In genomic region chr21:41460578-41461527, GRCh38 we compare ENCODE assay signal across 1 cellular context.
TF ChIP-seq lines count a peak whose summit lies in the region.

No MANE protein-coding gene starts in this region.

TF ChIP-seq in GM12878, 131 proteins besides CTCF, POLR2A, EP300 and RAD21 (continued from another document and continues in another):
- TF ChIP-seq MLLT1 (IDR thresholded peaks at IDR 0.05) = no peak
- 0 out of 2 replicates have a peak, but pooled peaks have one; percentile 7 for TF ChIP-seq SMAD5 (IDR thresholded peaks at IDR 0.05; ENCODE audit: low read depth)
- TF ChIP-seq NRF1 (conservative IDR thresholded peaks at IDR 0.05; ENCODE audit: low read depth, low read length) = no peak
- no peak for TF ChIP-seq BRCA1 (IDR thresholded peaks at IDR 0.05; ENCODE audit: low read depth, low read length)
- no peak for TF ChIP-seq NFIC (IDR thresholded peaks at IDR 0.05; ENCODE audit: low read depth, low read length)
- TF ChIP-seq IRF4 (IDR thresholded peaks at IDR 0.05; ENCODE audit: low read depth, low read length) = 0 out of 2 replicates have a peak, but pooled peaks have one; percentile 18
- peak; percentile 49; the same call in 1 of the 2 replicates for TF ChIP-seq POLR2AphosphoS2 (IDR thresholded peaks at IDR 0.05; ENCODE audit: low read depth, low read length)
- no peak for TF ChIP-seq JUND (IDR thresholded peaks at IDR 0.05; ENCODE audit: low read depth, low read length)
- TF ChIP-seq YBX1 (IDR thresholded peaks at IDR 0.05) = no peak
- no peak for TF ChIP-seq FOXM1 (IDR thresholded peaks at IDR 0.05; ENCODE audit: low read depth, low read length)
- peak; percentile 86 for TF ChIP-seq SMC3 (IDR thresholded peaks at IDR 0.05; ENCODE audit: borderline replicate concordance, low read length)
- TF ChIP-seq TAF1 (IDR thresholded peaks at IDR 0.05; ENCODE audit: borderline replicate concordance, low read depth, low read length) = no peak
- no peak for TF ChIP-seq HCFC1 (IDR thresholded peaks at IDR 0.05; ENCODE audit: low read length)
- TF ChIP-seq DPF2 (IDR thresholded peaks at IDR 0.05) = no peak
- no peak for TF ChIP-seq SIX5 (IDR thresholded peaks at IDR 0.05; ENCODE audit: low read depth, low read length, severe bottlenecking)
- TF ChIP-seq, protein P1, sequence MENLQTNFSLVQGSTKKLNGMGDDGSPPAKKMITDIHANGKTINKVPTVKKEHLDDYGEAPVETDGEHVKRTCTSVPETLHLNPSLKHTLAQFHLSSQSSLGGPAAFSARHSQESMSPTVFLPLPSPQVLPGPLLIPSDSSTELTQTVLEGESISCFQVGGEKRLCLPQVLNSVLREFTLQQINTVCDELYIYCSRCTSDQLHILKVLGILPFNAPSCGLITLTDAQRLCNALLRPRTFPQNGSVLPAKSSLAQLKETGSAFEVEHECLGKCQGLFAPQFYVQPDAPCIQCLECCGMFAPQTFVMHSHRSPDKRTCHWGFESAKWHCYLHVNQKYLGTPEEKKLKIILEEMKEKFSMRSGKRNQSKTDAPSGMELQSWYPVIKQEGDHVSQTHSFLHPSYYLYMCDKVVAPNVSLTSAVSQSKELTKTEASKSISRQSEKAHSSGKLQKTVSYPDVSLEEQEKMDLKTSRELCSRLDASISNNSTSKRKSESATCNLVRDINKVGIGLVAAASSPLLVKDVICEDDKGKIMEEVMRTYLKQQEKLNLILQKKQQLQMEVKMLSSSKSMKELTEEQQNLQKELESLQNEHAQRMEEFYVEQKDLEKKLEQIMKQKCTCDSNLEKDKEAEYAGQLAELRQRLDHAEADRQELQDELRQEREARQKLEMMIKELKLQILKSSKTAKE (IDR thresholded peaks at IDR 0.05; ENCODE audit: low read depth, poor library complexity, severe bottlenecking) = no peak
- TF ChIP-seq RAD51 (IDR thresholded peaks at IDR 0.05) = no peak
- 0 out of 2 replicates have a peak, but pooled peaks have one; percentile 32 for TF ChIP-seq YY1 (IDR thresholded peaks at IDR 0.05; ENCODE audit: low read depth, low read length)
- peak; percentile 13 for TF ChIP-seq RUNX3 (IDR thresholded peaks at IDR 0.05; ENCODE audit: low read length)
- TF ChIP-seq CHD1 (IDR thresholded peaks at IDR 0.05; ENCODE audit: low read depth, low read length) = no peak
- TF ChIP-seq, protein P2, sequence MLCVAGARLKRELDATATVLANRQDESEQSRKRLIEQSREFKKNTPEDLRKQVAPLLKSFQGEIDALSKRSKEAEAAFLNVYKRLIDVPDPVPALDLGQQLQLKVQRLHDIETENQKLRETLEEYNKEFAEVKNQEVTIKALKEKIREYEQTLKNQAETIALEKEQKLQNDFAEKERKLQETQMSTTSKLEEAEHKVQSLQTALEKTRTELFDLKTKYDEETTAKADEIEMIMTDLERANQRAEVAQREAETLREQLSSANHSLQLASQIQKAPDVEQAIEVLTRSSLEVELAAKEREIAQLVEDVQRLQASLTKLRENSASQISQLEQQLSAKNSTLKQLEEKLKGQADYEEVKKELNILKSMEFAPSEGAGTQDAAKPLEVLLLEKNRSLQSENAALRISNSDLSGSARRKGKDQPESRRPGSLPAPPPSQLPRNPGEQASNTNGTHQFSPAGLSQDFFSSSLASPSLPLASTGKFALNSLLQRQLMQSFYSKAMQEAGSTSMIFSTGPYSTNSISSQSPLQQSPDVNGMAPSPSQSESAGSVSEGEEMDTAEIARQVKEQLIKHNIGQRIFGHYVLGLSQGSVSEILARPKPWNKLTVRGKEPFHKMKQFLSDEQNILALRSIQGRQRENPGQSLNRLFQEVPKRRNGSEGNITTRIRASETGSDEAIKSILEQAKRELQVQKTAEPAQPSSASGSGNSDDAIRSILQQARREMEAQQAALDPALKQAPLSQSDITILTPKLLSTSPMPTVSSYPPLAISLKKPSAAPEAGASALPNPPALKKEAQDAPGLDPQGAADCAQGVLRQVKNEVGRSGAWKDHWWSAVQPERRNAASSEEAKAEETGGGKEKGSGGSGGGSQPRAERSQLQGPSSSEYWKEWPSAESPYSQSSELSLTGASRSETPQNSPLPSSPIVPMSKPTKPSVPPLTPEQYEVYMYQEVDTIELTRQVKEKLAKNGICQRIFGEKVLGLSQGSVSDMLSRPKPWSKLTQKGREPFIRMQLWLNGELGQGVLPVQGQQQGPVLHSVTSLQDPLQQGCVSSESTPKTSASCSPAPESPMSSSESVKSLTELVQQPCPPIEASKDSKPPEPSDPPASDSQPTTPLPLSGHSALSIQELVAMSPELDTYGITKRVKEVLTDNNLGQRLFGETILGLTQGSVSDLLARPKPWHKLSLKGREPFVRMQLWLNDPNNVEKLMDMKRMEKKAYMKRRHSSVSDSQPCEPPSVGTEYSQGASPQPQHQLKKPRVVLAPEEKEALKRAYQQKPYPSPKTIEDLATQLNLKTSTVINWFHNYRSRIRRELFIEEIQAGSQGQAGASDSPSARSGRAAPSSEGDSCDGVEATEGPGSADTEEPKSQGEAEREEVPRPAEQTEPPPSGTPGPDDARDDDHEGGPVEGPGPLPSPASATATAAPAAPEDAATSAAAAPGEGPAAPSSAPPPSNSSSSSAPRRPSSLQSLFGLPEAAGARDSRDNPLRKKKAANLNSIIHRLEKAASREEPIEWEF (IDR thresholded peaks at IDR 0.05; ENCODE audit: insufficient replicate concordance, low read depth, low read length) = no peak
- no peak for TF ChIP-seq ZBTB33 (IDR thresholded peaks at IDR 0.05)
- no peak for TF ChIP-seq MYB (IDR thresholded peaks at IDR 0.05; ENCODE audit: borderline replicate concordance, low read depth, low read length)
- 0 out of 2 replicates have a peak, but pooled peaks have one; percentile 15 for TF ChIP-seq ESRRA (IDR thresholded peaks at IDR 0.05; ENCODE audit: low read length)
- no peak for TF ChIP-seq ZNF207 (IDR thresholded peaks at IDR 0.05; ENCODE audit: borderline replicate concordance)
- TF ChIP-seq WRNIP1 (IDR thresholded peaks at IDR 0.05; ENCODE audit: borderline replicate concordance, low read depth, low read length) = no peak
- TF ChIP-seq HDAC2 (IDR thresholded peaks at IDR 0.05) = no peak
- TF ChIP-seq HSF1 (IDR thresholded peaks at IDR 0.05; ENCODE audit: low read depth, low read length) = no peak
- TF ChIP-seq MEF2A (IDR thresholded peaks at IDR 0.05; ENCODE audit: insufficient read depth, low read depth, low read length) = no peak
- no peak for TF ChIP-seq ZNF384 (IDR thresholded peaks at IDR 0.05; ENCODE audit: borderline replicate concordance, low read depth, low read length)
- TF ChIP-seq IKZF1 (conservative IDR thresholded peaks at IDR 0.05) = no peak; the same call in 1 of the 2 replicates
- no peak for TF ChIP-seq BCL3 (IDR thresholded peaks at IDR 0.05; ENCODE audit: borderline replicate concordance, insufficient read depth, low read depth, low read length, poor library complexity, severe bottlenecking)
- no peak for TF ChIP-seq SMARCA5 (IDR thresholded peaks at IDR 0.05)
- no peak for TF ChIP-seq CEBPB (IDR thresholded peaks at IDR 0.05; ENCODE audit: borderline replicate concordance in 1 of 2, low read depth in 2 of 2, low read length in 2 of 2)
- no peak for TF ChIP-seq RCOR1 (conservative IDR thresholded peaks at IDR 0.05; ENCODE audit: low read depth, low read length)
- TF ChIP-seq JUNB (IDR thresholded peaks at IDR 0.05) = no peak
- no peak for TF ChIP-seq ZNF274 (IDR thresholded peaks at IDR 0.05; ENCODE audit: insufficient read depth, insufficient read length)
- no peak for TF ChIP-seq NFXL1 (IDR thresholded peaks at IDR 0.05; ENCODE audit: borderline replicate concordance)
- TF ChIP-seq NR2F1 (conservative IDR thresholded peaks at IDR 0.05) = no peak
- no peak for TF ChIP-seq PAX5 (IDR thresholded peaks at IDR 0.05; ENCODE audit: borderline replicate concordance, low read depth, low read length)
- TF ChIP-seq CBX3 (IDR thresholded peaks at IDR 0.05; ENCODE audit: borderline replicate concordance, low read depth) = no peak
- no peak; the same call in 1 of the 2 replicates for TF ChIP-seq HDGF (IDR thresholded peaks at IDR 0.05)
- no peak for TF ChIP-seq FOXK2 (IDR thresholded peaks at IDR 0.05)
- TF ChIP-seq RBBP5 (conservative IDR thresholded peaks at IDR 0.05) = no peak
- no peak for TF ChIP-seq IKZF2 (IDR thresholded peaks at IDR 0.05)
- no peak for TF ChIP-seq BCLAF1 (IDR thresholded peaks at IDR 0.05)
- no peak for TF ChIP-seq KDM1A (IDR thresholded peaks at IDR 0.05; ENCODE audit: borderline replicate concordance)
- TF ChIP-seq NBN (IDR thresholded peaks at IDR 0.05) = no peak
- TF ChIP-seq ZBED1 (IDR thresholded peaks at IDR 0.05; ENCODE audit: borderline replicate concordance) = no peak
- no peak for TF ChIP-seq SUPT20H (IDR thresholded peaks at IDR 0.05; ENCODE audit: borderline replicate concordance, control insufficient read depth, low read depth, low read length)
- TF ChIP-seq TBL1XR1 (IDR thresholded peaks at IDR 0.05; ENCODE audit: low read depth, low read length) = no peak
- TF ChIP-seq NR2C2 (IDR thresholded peaks at IDR 0.05; ENCODE audit: borderline replicate concordance, control insufficient read depth, insufficient read length, low read depth) = no peak
- TF ChIP-seq NR2C1 (IDR thresholded peaks at IDR 0.05) = no peak
- 0 out of 4 replicates have a peak, but pooled peaks of 1 of the 2 experiments have one; percentile 17 for TF ChIP-seq BHLHE40 (IDR thresholded peaks at IDR 0.05; ENCODE audit: borderline replicate concordance in 1 of 2, low read depth in 2 of 2, low read length in 1 of 2)
- peak; percentile 73 for TF ChIP-seq POLR2AphosphoS5 (IDR thresholded peaks at IDR 0.05; ENCODE audit: low read length)
- TF ChIP-seq MYC (IDR thresholded peaks at IDR 0.05; ENCODE audit: insufficient read depth, insufficient read length, insufficient replicate concordance, low read length, severe bottlenecking) = no peak
